In genomic region chr5:141879941-141880738, GRCh38 we compare ENCODE assay signal across 1 cellular context.
TF ChIP-seq lines count a peak whose summit lies in the region.

No MANE protein-coding gene starts in this region.

TF ChIP-seq in GM12878, 131 proteins besides CTCF, POLR2A, EP300 and RAD21:
- TF ChIP-seq YY1 (IDR thresholded peaks at IDR 0.05; ENCODE audit: low read depth, low read length): no peak
- no peak for TF ChIP-seq BCL11A (IDR thresholded peaks at IDR 0.05; ENCODE audit: low read depth, low read length)
- TF ChIP-seq KLF5 (IDR thresholded peaks at IDR 0.05; ENCODE audit: partially characterized antibody): no peak
- no peak for TF ChIP-seq PAX8 (IDR thresholded peaks at IDR 0.05)
- no peak for TF ChIP-seq ZNF384 (IDR thresholded peaks at IDR 0.05; ENCODE audit: borderline replicate concordance, low read depth, low read length)
- no peak for TF ChIP-seq BCL3 (IDR thresholded peaks at IDR 0.05; ENCODE audit: borderline replicate concordance, insufficient read depth, low read depth, low read length, poor library complexity, severe bottlenecking)
- no peak for TF ChIP-seq RELA (IDR thresholded peaks at IDR 0.05; ENCODE audit: borderline replicate concordance, partially characterized antibody)
- TF ChIP-seq TCF7 (IDR thresholded peaks at IDR 0.05; ENCODE audit: borderline replicate concordance): no peak
- no peak for TF ChIP-seq ZNF622 (IDR thresholded peaks at IDR 0.05)
- no peak for TF ChIP-seq HDGF (IDR thresholded peaks at IDR 0.05)
- TF ChIP-seq CREB1 (IDR thresholded peaks at IDR 0.05; ENCODE audit: low read depth): no peak
- no peak for TF ChIP-seq IRF5 (IDR thresholded peaks at IDR 0.05; ENCODE audit: borderline replicate concordance)
- no peak for TF ChIP-seq SIX5 (IDR thresholded peaks at IDR 0.05; ENCODE audit: low read depth, low read length, severe bottlenecking)
- TF ChIP-seq CUX1 (IDR thresholded peaks at IDR 0.05; ENCODE audit: insufficient replicate concordance, low read depth, low read length): no peak
